ENCODE assay signal across 1 cellular context in genomic region chr3:142888484-142889262, GRCh38.
TF ChIP-seq lines count a peak whose summit lies in the region.

TSS of gene PCOLCE2 (minus strand) at chr3:142889083. CDS start at chr3:142888896, 187 bp downstream.

TF ChIP-seq in HepG2, 621 proteins besides CTCF, POLR2A, EP300 and RAD21 (continued from another document and continues in another):
- TF ChIP-seq HMGXB3 (CRISPR knock-in tag; IDR thresholded peaks at IDR 0.05; ENCODE audit: borderline replicate concordance) (no peak), ZNF790 (CRISPR knock-in tag; IDR thresholded peaks at IDR 0.05; ENCODE audit: borderline replicate concordance) (peak; percentile 25; the same call in 1 of the 2 replicates), WIZ (CRISPR knock-in tag; IDR thresholded peaks at IDR 0.05) (peak; percentile 77; the same call in 1 of the 2 replicates), ZZZ3 (CRISPR knock-in tag; IDR thresholded peaks at IDR 0.05; ENCODE audit: borderline replicate concordance) (no peak), ZBTB7B (CRISPR knock-in tag; IDR thresholded peaks at IDR 0.05) (peak; percentile 43; the same call in 1 of the 2 replicates), JUN (CRISPR knock-in tag; IDR thresholded peaks at IDR 0.05) (0 out of 2 replicates have a peak, but pooled peaks have one; percentile 8), ZSCAN21 (CRISPR knock-in tag; IDR thresholded peaks at IDR 0.05; ENCODE audit: borderline replicate concordance) (0 out of 2 replicates have a peak, but pooled peaks have one; percentile 23), SRY (CRISPR knock-in tag; IDR thresholded peaks at IDR 0.05) (peak; percentile 80; the same call in 1 of the 2 replicates), NRL (CRISPR knock-in tag; IDR thresholded peaks at IDR 0.05; ENCODE audit: borderline replicate concordance) (peak; percentile 86), BORCS8-MEF2B (CRISPR knock-in tag; IDR thresholded peaks at IDR 0.05) (no peak), ZSCAN20 (CRISPR knock-in tag; IDR thresholded peaks at IDR 0.05; ENCODE audit: borderline replicate concordance) (peak; percentile 69; the same call in 1 of the 2 replicates), BCL3 (CRISPR knock-in tag; IDR thresholded peaks at IDR 0.05) (no peak), TFDP2 (CRISPR knock-in tag; IDR thresholded peaks at IDR 0.05) (peak; percentile 15; the same call in 1 of the 2 replicates), GATAD2A (CRISPR knock-in tag; IDR thresholded peaks at IDR 0.05) (no peak), CERS6 (CRISPR knock-in tag; IDR thresholded peaks at IDR 0.05) (peak; percentile 64; the same call in 1 of the 2 replicates), ZNF646 (CRISPR knock-in tag; IDR thresholded peaks at IDR 0.05) (no peak), TMF1 (CRISPR knock-in tag; IDR thresholded peaks at IDR 0.05; ENCODE audit: low read depth) (peak; percentile 82), KDM5B (CRISPR knock-in tag; IDR thresholded peaks at IDR 0.05; ENCODE audit: borderline replicate concordance) (peak; percentile 86; the same call in 1 of the 2 replicates), ZNF101 (CRISPR knock-in tag; IDR thresholded peaks at IDR 0.05; ENCODE audit: borderline replicate concordance, low read depth) (no peak), HOXD1 (CRISPR knock-in tag; IDR thresholded peaks at IDR 0.05) (no peak), PHF8 (CRISPR knock-in tag; IDR thresholded peaks at IDR 0.05) (peak; percentile 69), ZNF883 (CRISPR knock-in tag; IDR thresholded peaks at IDR 0.05; ENCODE audit: not compliant biosample characterization) (peak; percentile 24), SIN3A (IDR thresholded peaks at IDR 0.05; ENCODE audit: borderline replicate concordance, low read depth, low read length) (no peak), MEIS1 (CRISPR knock-in tag; IDR thresholded peaks at IDR 0.05; ENCODE audit: borderline replicate concordance) (peak; percentile 23; the same call in 1 of the 2 replicates), ATF3 (CRISPR knock-in tag; IDR thresholded peaks at IDR 0.05) (no peak), CCDC6 (CRISPR knock-in tag; IDR thresholded peaks at IDR 0.05) (no peak), REL (CRISPR knock-in tag; conservative IDR thresholded peaks at IDR 0.05) (peak; percentile 74; the same call in 1 of the 2 replicates), ZNF264 (CRISPR knock-in tag; IDR thresholded peaks at IDR 0.05) (peak; percentile 62; the same call in 1 of the 2 replicates), ZNF18 (CRISPR knock-in tag; IDR thresholded peaks at IDR 0.05; ENCODE audit: insufficient replicate concordance) (peak; percentile 100), FOXJ3 (CRISPR knock-in tag; IDR thresholded peaks at IDR 0.05; ENCODE audit: borderline replicate concordance) (0 out of 2 replicates have a peak, but pooled peaks have one; percentile 54), ZBTB43 (CRISPR knock-in tag; conservative IDR thresholded peaks at IDR 0.05) (peak; percentile 65; the same call in 1 of the 2 replicates), TERF1 (CRISPR knock-in tag; IDR thresholded peaks at IDR 0.05) (no peak), ATF7 (IDR thresholded peaks at IDR 0.05) (no peak), ATF7 (CRISPR knock-in tag; IDR thresholded peaks at IDR 0.05) (0 out of 2 replicates have a peak, but pooled peaks have one; percentile 11), ZNF703 (CRISPR knock-in tag; IDR thresholded peaks at IDR 0.05; ENCODE audit: borderline replicate concordance) (no peak; the same call in 1 of the 2 replicates), MNT (IDR thresholded peaks at IDR 0.05) (0 out of 2 replicates have a peak, but pooled peaks have one; percentile 12)
